7 cellular contexts compared by ENCODE assay signal in the genomic region with DNA sequence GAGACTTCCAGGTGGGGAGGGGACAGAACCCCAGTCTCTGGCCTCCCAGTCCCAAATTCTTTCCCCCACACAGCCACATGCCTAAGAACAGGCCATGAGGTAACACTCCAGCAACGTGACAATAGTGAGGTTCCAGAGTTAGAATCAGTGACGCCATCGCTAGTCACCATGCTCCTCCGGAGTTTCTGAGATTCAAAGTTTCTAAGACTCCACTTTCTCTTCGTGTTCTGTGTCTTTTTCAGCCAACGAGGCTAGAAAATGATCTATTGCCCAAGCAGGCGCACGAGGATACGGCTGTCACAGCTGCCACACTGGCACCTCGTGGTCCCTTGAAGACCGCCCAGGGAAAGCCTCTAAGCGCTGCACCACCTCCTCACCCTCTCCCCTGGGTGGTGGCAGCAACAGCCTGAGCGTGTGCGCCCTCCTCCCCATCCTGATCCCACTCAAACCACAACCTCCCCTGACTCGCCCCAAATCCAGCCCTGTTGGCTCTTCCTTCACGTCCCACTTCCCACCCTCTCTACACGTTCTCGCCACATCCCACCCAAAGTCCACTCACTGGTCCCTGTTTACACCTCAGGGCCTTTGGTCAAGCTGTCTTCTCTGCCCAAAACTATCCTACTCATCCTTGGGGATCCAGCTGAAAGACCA. TPM values are rescaled to one million over a fixed set of nuclear protein-coding genes. Genes with fewer than 3 reads are reported as not detected.
DNase-seq lines count a peak whose midpoint lies in the region; ATAC-seq and TF ChIP-seq lines count a peak whose summit lies in the region.
"Had no signal": no experiment of that assay in that cellular context is flagged by ENCODE, and none has a peak within 500 bp of the region (broad histone marks: within the 10 kb centered on the region; RNA-seq: fewer than 3 reads in every experiment).

No MANE protein-coding gene starts in this region.

- 20% methylated on average over 13 of the region's 18 CpGs for WGBS in mammary epithelial cell (ENCODE audit: low coverage, missing lambda C conversion rate)
- no CpG with 5 or more reads among the region's 18 CpGs for WGBS in neuronal stem cell (ENCODE audit: extremely low coverage in 2 of 2, insufficient read length in 2 of 2, insufficient replicate concordance in 1 of 2), 2 donors

- ATAC-seq in GM21447 (IDR thresholded peaks at IDR 0.05; ENCODE audit: unreplicated experiment) (peak; percentile 18), mucosa of descending colon (no peak)

- H3K23ac ChIP-seq in neuronal stem cell (ENCODE audit: low read depth, low read length, poor library complexity) = peak overlapping the region; percentile 81

- no peaks in the 10 kb centered on the region for H3K9me3 ChIP-seq in Peyer's patch
- H3K9me3 ChIP-seq in mammary epithelial cell (replicated peaks; ENCODE audit: insufficient read depth, low read length) = no peaks in the 10 kb centered on the region
- no peaks in the 10 kb centered on the region for H3K9me3 ChIP-seq in neuronal stem cell (replicated peaks in 1 of 2; ENCODE audit: control insufficient read depth in 2 of 2, insufficient read depth in 1 of 2, low read depth in 1 of 2, low read length in 2 of 2)
- no peaks in the 10 kb centered on the region for H3K9me3 ChIP-seq in mucosa of descending colon

- TF ChIP-seq POLR2A in Peyer's patch (IDR thresholded peaks at IDR 0.05) = no peak

- H3K9ac ChIP-seq in mammary epithelial cell (ENCODE audit: insufficient read depth, low read length) (peak overlapping the region; percentile 39), neuronal stem cell (ENCODE audit: low read depth, low read length, poor library complexity) (peak overlapping the region; percentile 82)

- no peak overlapping the region for H2BK120ac ChIP-seq in neuronal stem cell (ENCODE audit: low read depth, low read length)

- peak overlapping the region; percentile 74 to 85 (median 82) for H3K4me3 ChIP-seq in Peyer's patch
- H3K4me3 ChIP-seq in mammary epithelial cell (replicated peaks in 1 of 3; ENCODE audit: insufficient read depth in 1 of 3, low read depth in 2 of 3, low read length in 3 of 3) = peak overlapping the region; percentile 46 to 53 (median 51)
- peak overlapping the region; percentile 81 to 97 for H3K4me3 ChIP-seq in neuronal stem cell (ENCODE audit: low read length in 2 of 2)
- no peak overlapping the region for H3K4me3 ChIP-seq in mucosa of descending colon

- peak overlapping the region; percentile 88 for H3K4me2 ChIP-seq in mammary epithelial cell (ENCODE audit: insufficient read depth, low read depth, low read length)
- peak overlapping the region; percentile 95 for H3K4me2 ChIP-seq in neuronal stem cell (ENCODE audit: insufficient read depth, low read length, poor library complexity, severe bottlenecking)

- peaks cover 18% of the 10 kb centered on the region for H3K79me2 ChIP-seq in mammary epithelial cell (ENCODE audit: insufficient read depth, low read length)

- peak overlapping the region; percentile 86 for H3K18ac ChIP-seq in neuronal stem cell (ENCODE audit: low read length)

- DNase-seq in Peyer's patch (peak in 1 of 3 donors; percentile 28), mammary epithelial cell (peak; percentile 48), neuronal stem cell (ENCODE audit: low spot score) (no peak), mucosa of descending colon (no peak), GM19240 (ENCODE audit: insufficient read length, low spot score) (no peak)

- peaks cover 0 to 23% (median 14%) of the 10 kb centered on the region in 4 donors for H3K4me1 ChIP-seq in Peyer's patch
- H3K4me1 ChIP-seq in mammary epithelial cell (ENCODE audit: insufficient read depth, low read length) = peaks cover 18% of the 10 kb centered on the region
- H3K4me1 ChIP-seq in neuronal stem cell (ENCODE audit: control insufficient read depth in 2 of 2, insufficient read depth in 1 of 2, low read depth in 1 of 2, low read length in 2 of 2) = peaks cover 6 to 21% of the 10 kb centered on the region in 2 donors
- peaks cover 12% of the 10 kb centered on the region for H3K4me1 ChIP-seq in mucosa of descending colon (ENCODE audit: low read depth)

- H3K79me1 ChIP-seq in neuronal stem cell (ENCODE audit: low read depth, low read length) = peaks cover 34% of the 10 kb centered on the region

- H3K36me3 ChIP-seq in Peyer's patch = no peaks in the 10 kb centered on the region
- no peaks in the 10 kb centered on the region for H3K36me3 ChIP-seq in mammary epithelial cell (ENCODE audit: insufficient read depth, low read length)
- H3K36me3 ChIP-seq in neuronal stem cell (replicated peaks in 1 of 2; ENCODE audit: control insufficient read depth in 2 of 2, insufficient read depth in 2 of 2, low read length in 2 of 2) = peaks cover 2 to 9% of the 10 kb centered on the region in 2 donors
- no peaks in the 10 kb centered on the region for H3K36me3 ChIP-seq in mucosa of descending colon (ENCODE audit: low read depth)

- no peak overlapping the region for H2BK15ac ChIP-seq in neuronal stem cell (ENCODE audit: low read length)

- peak overlapping the region; percentile 26 for H3K4ac ChIP-seq in neuronal stem cell (ENCODE audit: low read length)

- H2AK5ac ChIP-seq in neuronal stem cell (ENCODE audit: low read depth, low read length) = peak overlapping the region; percentile 58

- in situ Hi-C loops in mammary epithelial cell (cut with MboI; ENCODE audit: low sequenced_read_pairs in 2 of 2) = no loop called here

- peak overlapping the region; percentile 61 for H3K14ac ChIP-seq in neuronal stem cell (ENCODE audit: low read length)

- no peak overlapping the region for H4K8ac ChIP-seq in neuronal stem cell (ENCODE audit: low read depth, low read length)

- intact Hi-C loops in mammary epithelial cell (cut with micrococcal nuclease) (no loop called here), mucosa of descending colon (cut with DNase I, micrococcal nuclease) (no loop called here)

- H3K27ac ChIP-seq in Peyer's patch (peak overlapping the region; percentile 84 to 99 (median 86)), mammary epithelial cell (ENCODE audit: insufficient read depth, low read depth, low read length) (peak overlapping the region; percentile 41), neuronal stem cell (replicated peaks; ENCODE audit: low read length) (no peak overlapping the region)

- H4K91ac ChIP-seq in neuronal stem cell (ENCODE audit: low read depth, low read length, poor library complexity) = no peak overlapping the region

- BruUV-seq in mammary epithelial cell (replicated peaks; lab: Mats Ljungman, UMichigan) = no TSS peak

- no peak overlapping the region for H2BK5ac ChIP-seq in neuronal stem cell (ENCODE audit: low read length)

- CTCF ChIA-PET in mammary epithelial cell (lab: Charles Lee; ENCODE audit: low non-redundant PET) = interaction anchor here (0.6 kb wide), 1 partner anchor 10 kb away, joined by 3 read pairs; no protein-coding TSS in a partner anchor

- no peak overlapping the region for H2BK12ac ChIP-seq in neuronal stem cell (ENCODE audit: low read length)

- dilution Hi-C loops in mammary epithelial cell (cut with HindIII; ENCODE audit: low sequenced_read_pairs) = no loop called here

- peak overlapping the region; percentile 79 for H2AFZ ChIP-seq in mammary epithelial cell (ENCODE audit: low read depth, low read length)
- peak overlapping the region; percentile 71 for H2AFZ ChIP-seq in neuronal stem cell (ENCODE audit: low read length)

- no peaks in the 10 kb centered on the region for H4K20me1 ChIP-seq in mammary epithelial cell (ENCODE audit: insufficient read depth, low read length)

- H3K27me3 ChIP-seq in Peyer's patch (no peaks in the 10 kb centered on the region), mammary epithelial cell (ENCODE audit: insufficient read depth, low read length) (no peaks in the 10 kb centered on the region), neuronal stem cell (ENCODE audit: control insufficient read depth in 3 of 3, insufficient read depth in 3 of 3, low read depth in 1 of 3, low read length in 3 of 3) (no peaks in the 10 kb centered on the region)

- no peak for TF ChIP-seq CTCF in Peyer's patch (IDR thresholded peaks at IDR 0.05)
- TF ChIP-seq CTCF in mammary epithelial cell (conservative IDR thresholded peaks at IDR 0.05 in 1 of 2, IDR thresholded peaks at IDR 0.05 in 1 of 2; ENCODE audit: extremely low read depth in 1 of 2, insufficient read depth in 1 of 2, low read depth in 1 of 2, low read length in 2 of 2) = no peak
- TF ChIP-seq CTCF in mucosa of descending colon (IDR thresholded peaks at IDR 0.05) = no peak

RNA-seq across cellular contexts. Expression of a gene that starts 1.0 kb away (rescaled TPM):
- total RNA-seq in Peyer's patch = 10 to 100 TPM; 19.6 to 47.9 (median 28.8) TPM
- 10 to 100 TPM; 36.0 to 38.9 TPM for total RNA-seq in mammary epithelial cell
- polyA plus RNA-seq in mammary epithelial cell = 28.2 TPM
- polyA minus RNA-seq in mammary epithelial cell = 13.6 TPM
- polyA plus RNA-seq in neuronal stem cell (2013, experiment 1 of 2) = 145 TPM
- 137 TPM for polyA plus RNA-seq in neuronal stem cell (2013, experiment 2 of 2)
- total RNA-seq in mucosa of descending colon = 10 to 100 TPM; 21.2 to 80.2 (median 38.7) TPM

RNA-seq across cellular contexts. Expression of a gene that starts 2.8 kb away (rescaled TPM):
- total RNA-seq in Peyer's patch = not detected
- total RNA-seq in mammary epithelial cell = 1 to 10 TPM in 1 of 2 donors, not detected in 1; 1.5 TPM
- polyA plus RNA-seq in mammary epithelial cell = 0.09 TPM
- polyA minus RNA-seq in mammary epithelial cell = not detected
- polyA plus RNA-seq in neuronal stem cell (2013, experiment 1 of 2) = 0.20 TPM
- polyA plus RNA-seq in neuronal stem cell (2013, experiment 2 of 2) = 0.21 TPM
- under 1 TPM in 2 of 3 donors, not detected in 1; 0.52 to 0.84 TPM for total RNA-seq in mucosa of descending colon
- total RNA-seq: glomerular endothelial cell had no signal

RNA-seq across cellular contexts. Expression of a gene that starts 28.1 kb away (rescaled TPM):
- 1 to 10 TPM in 1 of 4 donors, under 1 TPM in 1, not detected in 2; 0.67 to 1.1 TPM for total RNA-seq in Peyer's patch
- not detected for total RNA-seq in mammary epithelial cell
- not detected for polyA plus RNA-seq in mammary epithelial cell
- not detected for polyA minus RNA-seq in mammary epithelial cell
- 0.40 TPM for polyA plus RNA-seq in neuronal stem cell (2013, experiment 1 of 2)
- 0.50 TPM for polyA plus RNA-seq in neuronal stem cell (2013, experiment 2 of 2)
- under 1 TPM; 0.22 to 0.98 (median 0.43) TPM for total RNA-seq in mucosa of descending colon
- total RNA-seq: glomerular endothelial cell had no signal

RNA-seq across cellular contexts. Expression of a gene that starts 28.3 kb away (rescaled TPM):
- total RNA-seq in Peyer's patch = 1,000 to 10,000 TPM in 3 of 4 donors, 100 to 1,000 TPM in 1; 326 to 1,290 (median 1,196) TPM
- total RNA-seq in mammary epithelial cell = 100 to 1,000 TPM; 827 to 995 TPM
- polyA plus RNA-seq in mammary epithelial cell = 57.2 TPM
- 772 TPM for polyA minus RNA-seq in mammary epithelial cell
- 321 TPM for polyA plus RNA-seq in neuronal stem cell (2013, experiment 1 of 2)
- polyA plus RNA-seq in neuronal stem cell (2013, experiment 2 of 2) = 298 TPM
- total RNA-seq in mucosa of descending colon = 100 to 1,000 TPM; 354 to 727 (median 491) TPM

RNA-seq across cellular contexts. Expression of a gene that starts 39.1 kb away (rescaled TPM):
- 100 to 1,000 TPM; 282 to 475 (median 350) TPM for total RNA-seq in Peyer's patch
- total RNA-seq in mammary epithelial cell = 100 to 1,000 TPM; 115 to 549 TPM
- polyA plus RNA-seq in mammary epithelial cell = 278 TPM
- polyA minus RNA-seq in mammary epithelial cell = 106 TPM
- polyA plus RNA-seq in neuronal stem cell (2013, experiment 1 of 2) = 124 TPM
- polyA plus RNA-seq in neuronal stem cell (2013, experiment 2 of 2) = 118 TPM
- 100 to 1,000 TPM; 326 to 473 (median 442) TPM for total RNA-seq in mucosa of descending colon
